ENCODE assay signal across 8 cellular contexts in the genomic region with DNA sequence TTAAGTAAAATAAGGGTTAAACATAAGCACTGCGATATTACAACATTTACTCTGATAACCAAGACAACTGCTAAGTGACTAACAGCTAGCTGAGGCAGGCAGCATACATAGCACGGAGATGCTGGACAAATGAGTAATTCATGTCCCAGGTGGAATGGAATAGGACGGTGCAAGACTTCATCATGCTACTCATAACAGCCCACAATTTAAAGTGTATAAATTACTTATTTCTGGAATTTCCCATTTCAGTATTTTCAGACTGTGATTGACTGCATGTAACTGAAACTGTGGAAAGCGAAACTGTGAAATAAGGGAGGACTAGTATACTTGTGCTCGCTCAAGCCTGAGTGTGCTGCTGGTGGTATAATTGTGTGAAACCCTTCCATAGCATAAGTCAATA. TPM values are rescaled to one million over a fixed set of nuclear protein-coding genes. Genes with fewer than 3 reads are reported as not detected.
DNase-seq lines count a peak whose midpoint lies in the region; ATAC-seq and TF ChIP-seq lines count a peak whose summit lies in the region.

No MANE protein-coding gene starts in this region.

- no peak for TF ChIP-seq EP300 in ovary (IDR thresholded peaks at IDR 0.05)

- no peak overlapping the region for H3K4me3 Mint-ChIP-seq in osteocyte (ENCODE audit: unreplicated experiment)

- H3K27me3 Mint-ChIP-seq in osteocyte (ENCODE audit: unreplicated experiment) = no peaks in the 10 kb centered on the region

- H3K27me3 ChIP-seq in ovary = no peaks in the 10 kb centered on the region

- peaks cover 14% of the 10 kb centered on the region for H3K4me1 Mint-ChIP-seq in osteocyte (ENCODE audit: unreplicated experiment)

- H3K27ac ChIP-seq in ovary = no peak overlapping the region

- no peak for TF ChIP-seq POLR2A in ovary (IDR thresholded peaks at IDR 0.05)

- H3K4me3 ChIP-seq in ovary = no peak overlapping the region

- peaks cover 2% of the 10 kb centered on the region for H3K36me3 Mint-ChIP-seq in osteocyte (ENCODE audit: unreplicated experiment)

- H3K9me3 Mint-ChIP-seq in osteocyte (ENCODE audit: unreplicated experiment) = no peaks in the 10 kb centered on the region

- intact Hi-C loops in ovary (cut with DNase I) = no loop called here

- no peaks in the 10 kb centered on the region for H3K9me3 ChIP-seq in ovary

- no peak overlapping the region for H3K27ac Mint-ChIP-seq in osteocyte (ENCODE audit: unreplicated experiment)

- TF ChIP-seq CTCF in ovary (IDR thresholded peaks at IDR 0.05) (no peak), osteocyte (IDR thresholded peaks at IDR 0.05) (no peak)

- ATAC-seq in GM18508 (IDR thresholded peaks at IDR 0.05; ENCODE audit: insufficient read depth, unreplicated experiment) = peak; percentile 80
- peak; percentile 70 for ATAC-seq in GM21737 (IDR thresholded peaks at IDR 0.05; ENCODE audit: unreplicated experiment)
- peak; percentile 53 for ATAC-seq in HG03575 (IDR thresholded peaks at IDR 0.05; ENCODE audit: extremely low read depth, insufficient number of reproducible peaks, low FRiP score, unreplicated experiment)

- H3K4me1 ChIP-seq in ovary (ENCODE audit: insufficient read depth) = peaks cover 2% of the 10 kb centered on the region

- H3K36me3 ChIP-seq in ovary = no peaks in the 10 kb centered on the region

- DNase-seq in hepatic stellate cell (ENCODE audit: low spot score) = peak; percentile 60
- DNase-seq in superior temporal gyrus (ENCODE audit: extremely low spot score) = no peak
- DNase-seq in ovary = no peak
- no peak for DNase-seq in activated CD4-positive, alpha-beta T cell treated with anti-CD3 and anti-CD28 coated beads for 1 hour
- no peak for DNase-seq in osteocyte (ENCODE audit: extremely low spot score, unreplicated experiment)

- 72 to 82% (median 75%) methylated on average over 5 of the region's 5 CpGs for WGBS in ovary, 3 donors

RNA-seq across cellular contexts. Expression of a gene that starts 12.9 kb away (rescaled TPM):
- total RNA-seq in ovary (10 to 100 TPM in 4 of 7 donors, 1 to 10 TPM in 3; 8.9 to 14.0 (median 10.0) TPM), osteocyte (14.8 and 15.9 TPM in 2 replicates)
- 10 to 100 TPM; 12.1 to 13.4 TPM for polyA plus RNA-seq in ovary

RNA-seq across cellular contexts. Expression of a gene that starts 12.9 kb away (rescaled TPM):
- total RNA-seq in ovary = 10 to 100 TPM; 18.2 to 48.3 (median 36.7) TPM
- polyA plus RNA-seq in ovary = 10 to 100 TPM; 19.0 to 48.4 TPM
- 21.3 and 32.2 TPM in 2 replicates for total RNA-seq in osteocyte
